ENCODE assay signal across 13 cellular contexts in the genomic region with DNA sequence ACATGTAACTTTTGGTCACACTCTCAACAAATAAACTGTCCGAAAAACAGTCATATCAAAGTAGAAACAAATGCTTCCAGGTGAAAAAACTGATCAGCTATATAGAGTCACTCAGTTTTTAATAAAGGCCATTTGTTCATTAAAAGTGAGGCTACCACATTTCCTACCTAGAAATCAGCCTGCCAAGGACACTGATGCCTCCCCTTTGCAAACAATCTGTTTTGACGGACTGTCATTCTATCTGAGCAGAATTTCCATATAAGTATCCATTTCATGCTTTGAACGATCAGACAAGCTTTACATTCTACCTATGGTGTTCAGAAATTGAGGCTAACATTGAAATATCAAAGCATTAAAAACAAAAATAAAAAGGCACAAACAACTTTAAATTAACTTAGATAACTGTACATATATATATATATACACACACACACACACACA. TPM values are rescaled to one million over a fixed set of nuclear protein-coding genes. Genes with fewer than 3 reads are reported as not detected.
DNase-seq lines count a peak whose midpoint lies in the region; ATAC-seq and TF ChIP-seq lines count a peak whose summit lies in the region.
"Had no signal": no experiment of that assay in that cellular context is flagged by ENCODE, and none has a peak within 500 bp of the region (broad histone marks: within the 10 kb centered on the region; RNA-seq: fewer than 3 reads in every experiment).

No MANE protein-coding gene starts in this region.

- H3K27ac ChIP-seq in right atrium auricular region (peak overlapping the region; percentile 86 to 95), vagina (peak overlapping the region; percentile 92)

- no peak for TF ChIP-seq POLR2A in vagina (IDR thresholded peaks at IDR 0.05)

- H3K36me3 Mint-ChIP-seq in neural crest cell (ENCODE audit: low read depth), result peaks cover 2% of the 10 kb centered on the region

- DNase-seq in right atrium auricular region (ENCODE audit: low spot score) (no peak), Right ventricle myocardium superior (no peak), fibroblast of gingiva (ENCODE audit: low read depth) (peak; percentile 39), neural crest cell (ENCODE audit: low read depth, low spot score) (no peak), vagina (ENCODE audit: extremely low spot score in 2 of 2) (no peak), G401 (ENCODE audit: low spot score) (no peak), NCI-H2227 treated with DMSO at 0.1 percent for 48 hours (lab: John Stamatoyannopoulos, UW) (no peak)
- DNase-seq: activated CD4-positive, alpha-beta T cell treated with anti-CD3 and anti-CD28 coated beads, Interleukin-2, amount 50 U/mL, for 1 hour; head of caudate nucleus; KBM-7; nucleus accumbens had no signal

- TF ChIP-seq CTCF in right atrium auricular region (IDR thresholded peaks at IDR 0.05), result no peak
- TF ChIP-seq CTCF in neural crest cell (conservative IDR thresholded peaks at IDR 0.05), result no peak
- TF ChIP-seq CTCF in vagina (IDR thresholded peaks at IDR 0.05), result no peak

- H3K4me3 ChIP-seq in right atrium auricular region, result peak overlapping the region; percentile 73 to 88
- peak overlapping the region; percentile 63 to 94 for H3K4me3 ChIP-seq in vagina

- no peak overlapping the region for H3K27ac Mint-ChIP-seq in neural crest cell (ENCODE audit: unreplicated experiment)

- H3K27me3 ChIP-seq in right atrium auricular region (no peaks in the 10 kb centered on the region), vagina (no peaks in the 10 kb centered on the region)
- H3K27me3 ChIP-seq: SJCRH30 had no signal

- H3K4me3 Mint-ChIP-seq in neural crest cell, result peak overlapping the region; percentile 43

- ATAC-seq in Right ventricle myocardium superior (ENCODE audit: poor library complexity) (no peak), GM21515 (IDR thresholded peaks at IDR 0.05; ENCODE audit: unreplicated experiment) (no peak)

- peaks cover 48% of the 10 kb centered on the region for H3K4me1 Mint-ChIP-seq in neural crest cell

- H3K9me3 ChIP-seq in right atrium auricular region (no peaks in the 10 kb centered on the region), vagina (no peaks in the 10 kb centered on the region)
- H3K9me3 ChIP-seq: SJCRH30 had no signal

- intact Hi-C loops in Right ventricle myocardium superior (cut with DNase I), result no loop called here
- intact Hi-C loops in vagina (cut with DNase I), result loop anchor here (10.0 kb wide), 1 partner anchor 1947 kb away; no protein-coding TSS in a partner anchor

- H3K36me3 ChIP-seq in right atrium auricular region, result peaks cover 30% of the 10 kb centered on the region
- no peaks in the 10 kb centered on the region for H3K36me3 ChIP-seq in vagina

- H3K9me3 Mint-ChIP-seq in neural crest cell, result no peaks in the 10 kb centered on the region

- H3K4me1 ChIP-seq in right atrium auricular region (peaks cover 0 to 37% of the 10 kb centered on the region in 2 donors), vagina (peaks cover 14% of the 10 kb centered on the region)

- in situ Hi-C loops in G401 (cut with HindIII; ENCODE audit: low sequenced_read_pairs), result no loop called here

- no peaks in the 10 kb centered on the region for H3K27me3 Mint-ChIP-seq in neural crest cell (ENCODE audit: low read depth)

RNA-seq across cellular contexts. Expression of gene CCN2, which starts 2.9 kb away (rescaled TPM):
- total RNA-seq in right atrium auricular region (100 to 1,000 TPM; 203 to 356 TPM), Right ventricle myocardium superior (13.9 TPM), neural crest cell (20.3 and 24.2 TPM in 2 replicates), vagina (118 TPM)
- total RNA-seq in G401 (2014; rRNA removed; shearing (Covaris generic)), result 40.3 and 42.9 TPM in 2 replicates
